In the genomic region with DNA sequence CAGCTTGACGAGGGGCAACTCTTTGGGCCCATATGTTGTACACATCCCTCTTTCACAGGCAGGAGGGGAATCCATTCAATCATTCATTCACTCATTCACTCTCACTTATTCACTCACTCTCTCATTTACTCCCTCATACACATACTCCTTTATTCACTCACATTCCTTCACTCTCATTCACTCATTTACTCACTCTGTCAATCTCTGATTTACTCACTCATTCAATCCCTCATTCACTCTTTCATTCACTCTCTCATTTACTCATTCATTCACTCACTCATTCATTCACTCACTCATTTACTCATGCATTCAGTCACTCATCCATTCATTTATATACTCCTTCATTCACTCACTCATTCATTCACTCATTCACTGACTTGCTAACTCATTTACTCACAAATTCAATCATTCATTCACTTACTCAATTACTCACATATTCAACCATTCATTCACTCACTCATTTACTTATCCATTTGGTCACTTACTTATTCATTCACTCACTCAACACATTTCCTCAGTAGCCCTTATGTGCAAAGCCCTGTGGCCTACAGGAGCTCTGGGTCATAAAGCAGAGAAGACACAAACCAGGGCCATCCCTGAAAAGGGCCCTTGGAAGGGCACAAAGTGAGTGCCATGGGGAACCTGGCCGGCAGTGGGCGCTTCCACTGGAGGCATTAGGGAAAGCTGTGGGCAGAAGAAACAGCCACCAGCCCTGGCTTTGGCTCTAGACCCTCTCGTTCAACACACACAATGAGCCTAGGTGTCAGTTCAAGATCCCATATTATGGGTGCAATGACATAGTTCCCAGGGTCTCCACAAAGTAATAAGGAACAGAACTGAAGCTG, we compare ENCODE assay signal across 16 cellular contexts. TPM values are rescaled to one million over a fixed set of nuclear protein-coding genes. Genes with fewer than 3 reads are reported as not detected.
DNase-seq lines count a peak whose midpoint lies in the region; ATAC-seq and TF ChIP-seq lines count a peak whose summit lies in the region.
"Had no signal": no experiment of that assay in that cellular context is flagged by ENCODE, and none has a peak within 500 bp of the region (broad histone marks: within the 10 kb centered on the region; RNA-seq: fewer than 3 reads in every experiment).

No MANE protein-coding gene starts in this region.

- CTCF ChIA-PET in OCI-LY7 (lab: Charles Lee; ENCODE audit: unreplicated experiment): no interaction called here

- peaks cover 29% of the 10 kb centered on the region; the same call in 1 of the 2 replicates for H3K79me2 ChIP-seq in OCI-LY7 (ENCODE audit: insufficient read depth, low read depth, low read length)

- no TSS peak for BruUV-seq in OCI-LY7 (replicated peaks; lab: Mats Ljungman, UMichigan)

- no peaks in the 10 kb centered on the region for H3K27me3 ChIP-seq in BLaER1
- H3K27me3 ChIP-seq in rectal smooth muscle tissue (ENCODE audit: control insufficient read depth, insufficient read depth, low read length): no peaks in the 10 kb centered on the region

- H3K27ac ChIP-seq in BLaER1: peak overlapping the region; percentile 84
- H3K27ac ChIP-seq in OCI-LY7 (ENCODE audit: low read depth, low read length, poor library complexity, severe bottlenecking): peak overlapping the region; percentile 98
- H3K27ac ChIP-seq in rectal smooth muscle tissue (ENCODE audit: low read depth, low read length): peak overlapping the region; percentile 14
- H3K27ac ChIP-seq: RWPE1 had no signal

- POLR2A ChIA-PET in OCI-LY7 (lab: Charles Lee): interaction anchor here (0.6 to 2.1 kb wide), 13 partner anchors 8 to 606 kb away, joined by 3 to 14 read pairs (median 5); a partner anchor contains a TSS

- TF ChIP-seq CTCF in OCI-LY7 (conservative IDR thresholded peaks at IDR 0.05; ENCODE audit: low read length) (peak; percentile 25; the same call in 1 of the 2 replicates), glutamatergic neuron (IDR thresholded peaks at IDR 0.05; ENCODE audit: partially characterized antibody, unreplicated experiment) (no peak)

- intact Hi-C loops in OCI-LY7 (cut with micrococcal nuclease; ENCODE audit: unreplicated experiment): loop anchor here (5.0 kb wide), 2 partner anchors 50 to 90 kb away; no protein-coding TSS in a partner anchor

- H4K20me1 ChIP-seq in BLaER1 (no peaks in the 10 kb centered on the region), OCI-LY7 (ENCODE audit: insufficient read depth, low read length) (no peaks in the 10 kb centered on the region)

- H3K4me2 ChIP-seq in BLaER1: peak overlapping the region; percentile 82
- H3K4me2 ChIP-seq in OCI-LY7 (ENCODE audit: low read length): peak overlapping the region; percentile 76

- H3K36me3 Mint-ChIP-seq in glutamatergic neuron (ENCODE audit: unreplicated experiment): peaks cover 20% of the 10 kb centered on the region

- H3K9ac ChIP-seq in BLaER1: peak overlapping the region; percentile 74
- no peak overlapping the region for H3K9ac ChIP-seq in rectal smooth muscle tissue (ENCODE audit: low read length)

- peaks cover 29% of the 10 kb centered on the region for H3K9me3 ChIP-seq in BLaER1
- peaks cover 32% of the 10 kb centered on the region for H3K9me3 ChIP-seq in OCI-LY7 (ENCODE audit: low read length)

- no peak for ATAC-seq in GM18519 (IDR thresholded peaks at IDR 0.05; ENCODE audit: low FRiP score, unreplicated experiment)

- H2AFZ ChIP-seq in OCI-LY7 (ENCODE audit: low read length): peak overlapping the region; percentile 22; the same call in 1 of the 2 replicates

- H3K4me1 ChIP-seq in BLaER1: peaks cover 61% of the 10 kb centered on the region
- H3K4me1 ChIP-seq in OCI-LY7 (ENCODE audit: insufficient read depth, low read length, poor library complexity, severe bottlenecking): peaks cover 41% of the 10 kb centered on the region
- peaks cover 10% of the 10 kb centered on the region for H3K4me1 ChIP-seq in rectal smooth muscle tissue (ENCODE audit: control insufficient read depth, insufficient read depth, low read length)

- H3K9me2 ChIP-seq in OCI-LY7 (ENCODE audit: insufficient read depth, low read length): no peaks in the 10 kb centered on the region

- H3K27ac Mint-ChIP-seq in glutamatergic neuron (ENCODE audit: unreplicated experiment): no peak overlapping the region
- H3K27ac Mint-ChIP-seq: activated naive CD8-positive, alpha-beta T cell had no signal

- H3K4me3 ChIP-seq in BLaER1: peak overlapping the region; percentile 50
- H3K4me3 ChIP-seq in OCI-LY7 (ENCODE audit: low read depth, low read length, poor library complexity, severe bottlenecking): peak overlapping the region; percentile 53
- no peak overlapping the region for H3K4me3 ChIP-seq in rectal smooth muscle tissue (ENCODE audit: low read length)

- peaks cover 16% of the 10 kb centered on the region for H3K4me1 Mint-ChIP-seq in glutamatergic neuron (ENCODE audit: low read depth, unreplicated experiment)

- H3K9me3 Mint-ChIP-seq in glutamatergic neuron (ENCODE audit: unreplicated experiment): peaks cover 12% of the 10 kb centered on the region

- peak overlapping the region; percentile 1 for H3K4me3 Mint-ChIP-seq in glutamatergic neuron (ENCODE audit: unreplicated experiment)
- H3K4me3 Mint-ChIP-seq: activated naive CD8-positive, alpha-beta T cell had no signal

- H3K36me3 ChIP-seq in BLaER1: peaks cover 19% of the 10 kb centered on the region
- H3K36me3 ChIP-seq in OCI-LY7 (ENCODE audit: insufficient read depth, low read length): peaks cover 51% of the 10 kb centered on the region
- H3K36me3 ChIP-seq in rectal smooth muscle tissue (ENCODE audit: control insufficient read depth, insufficient read depth, low read length): no peaks in the 10 kb centered on the region

- no peaks in the 10 kb centered on the region for H3K27me3 Mint-ChIP-seq in glutamatergic neuron (ENCODE audit: unreplicated experiment)
- H3K27me3 Mint-ChIP-seq: activated naive CD8-positive, alpha-beta T cell had no signal

- DNase-seq in OCI-LY7 (ENCODE audit: low spot score): no peak
- no peak for DNase-seq in glutamatergic neuron
- DNase-seq in cortex of kidney (lab: John Stamatoyannopoulos, UW): no peak
- DNase-seq in NCI-H524 treated with DMSO at 0.1 percent for 48 hours (lab: John Stamatoyannopoulos, UW): no peak
- no peak for DNase-seq in DMS 273 (lab: John Stamatoyannopoulos, UW; ENCODE audit: unreplicated experiment)
- DNase-seq: activated CD8-positive, alpha-beta memory T cell treated with anti-CD3 and anti-CD28 coated beads for 24 hours; NCI-H1105; NCI-H345; stimulated activated CD4-positive, alpha-beta T cell treated with anti-CD3 and anti-CD28 coated beads, Interleukin-12 subunit alpha, Interleukin-12 subunit beta, amount 100 ng/mL, for 4 hours; T1000 had no signal

RNA-seq across cellular contexts. Expression of a gene that starts 26.0 kb away (rescaled TPM):
- 15.0 and 15.8 TPM in 2 replicates for total RNA-seq in OCI-LY7 (2014; rRNA removed; shearing (Covaris generic))
- total RNA-seq in OCI-LY7 (2022) (27.8 and 30.5 TPM in 2 replicates), glutamatergic neuron (ENCODE audit: unreplicated experiment) (65.5 TPM)

RNA-seq across cellular contexts. Expression of a gene that starts 59.3 kb away (rescaled TPM):
- not detected in 2 replicates for total RNA-seq in OCI-LY7 (2014; rRNA removed; shearing (Covaris generic))
- total RNA-seq in OCI-LY7 (2022): not detected in 2 replicates
- total RNA-seq in glutamatergic neuron (ENCODE audit: unreplicated experiment): not detected
- total RNA-seq: cerebellum had no signal

Comparison
In these comparisons a context has a peak if more than half of its experiments do, and no peak if none do; other contexts are left out.
1. H3K27ac ChIP-seq: peak in every context shown above with its lines; median percentile 98 in OCI-LY7; 84 in BLaER1; 14 in rectal smooth muscle tissue.